Comparison of ENCODE assay signal across 15 cellular contexts in the genomic region with DNA sequence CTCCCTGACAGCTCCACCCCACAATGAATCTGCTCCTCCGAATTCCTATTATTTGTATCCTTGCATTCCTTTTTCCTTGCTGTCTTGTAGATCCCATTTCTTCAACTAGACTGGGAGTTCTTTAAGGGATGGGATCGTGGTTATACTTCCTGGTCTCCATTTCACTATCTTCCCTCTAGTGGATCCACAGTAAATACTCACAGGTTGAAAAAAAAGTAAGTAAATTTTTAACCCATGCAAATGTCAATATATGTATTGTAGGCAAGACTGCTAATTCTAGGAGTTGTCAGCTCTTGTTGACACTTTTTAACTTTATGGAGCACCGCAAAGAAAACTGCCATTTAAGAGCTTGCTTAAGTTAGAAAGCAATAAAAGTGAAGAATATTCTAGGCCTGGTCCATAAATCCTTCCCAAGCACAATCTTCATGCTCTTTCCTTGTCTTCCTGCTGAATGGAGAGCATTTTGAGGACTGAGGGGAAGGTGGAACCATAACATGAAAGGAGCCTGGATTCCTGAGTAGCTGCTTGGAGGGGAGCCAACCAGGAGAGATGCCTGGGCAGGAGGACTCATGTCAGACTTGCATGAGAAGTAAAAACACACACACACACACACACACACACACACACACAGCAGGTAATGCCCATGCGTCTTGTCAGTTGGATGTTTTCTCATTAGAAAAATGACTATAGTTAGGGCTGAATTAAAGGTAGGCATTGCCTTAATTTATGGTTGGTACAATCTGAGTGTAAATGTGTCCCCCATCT. TPM values are rescaled to one million over a fixed set of nuclear protein-coding genes. Genes with fewer than 3 reads are reported as not detected.
DNase-seq lines count a peak whose midpoint lies in the region; ATAC-seq and TF ChIP-seq lines count a peak whose summit lies in the region.
"Had no signal": no experiment of that assay in that cellular context is flagged by ENCODE, and none has a peak within 500 bp of the region (broad histone marks: within the 10 kb centered on the region; RNA-seq: fewer than 3 reads in every experiment).

No MANE protein-coding gene starts in this region.

- CTCF ChIA-PET in T-cell (lab: Charles Lee), result interaction anchor here in 1 of 2 donors (0.5 kb wide), 1 partner anchor 8 kb away, joined by 5 read pairs; no protein-coding TSS in a partner anchor

- H3K27ac Mint-ChIP-seq in T-cell, result no peak overlapping the region
- H3K27ac Mint-ChIP-seq: activated naive CD8-positive, alpha-beta T cell treated with anti-CD3 and anti-CD28 coated beads, Interleukin-2, amount 50 U/mL, for 24 hours; IgD-negative memory B cell had no signal

- no peak for TF ChIP-seq EP300 in Ishikawa (IDR thresholded peaks at IDR 0.05; ENCODE audit: borderline replicate concordance)

- H3K4me1 Mint-ChIP-seq in T-cell, result no peaks in the 10 kb centered on the region
- H3K4me1 Mint-ChIP-seq: activated naive CD8-positive, alpha-beta T cell treated with anti-CD3 and anti-CD28 coated beads, Interleukin-2, amount 50 U/mL, for 24 hours; IgD-negative memory B cell had no signal

- H3K4me3 ChIP-seq in choroid plexus epithelial cell (ENCODE audit: low read depth, low read length), result no peak overlapping the region
- H3K4me3 ChIP-seq: heart right ventricle, upper lobe of left lung had no signal

- no peak for TF ChIP-seq RAD21 in Ishikawa (IDR thresholded peaks at IDR 0.05; ENCODE audit: low read depth)

- no peak overlapping the region for H3K4me3 Mint-ChIP-seq in T-cell
- H3K4me3 Mint-ChIP-seq: activated naive CD8-positive, alpha-beta T cell treated with anti-CD3 and anti-CD28 coated beads, Interleukin-2, amount 50 U/mL, for 24 hours; IgD-negative memory B cell had no signal

- POLR2A ChIA-PET in T-cell (lab: Charles Lee), result no interaction called here

- H3K36me3 Mint-ChIP-seq in T-cell, result no peaks in the 10 kb centered on the region
- H3K36me3 Mint-ChIP-seq: IgD-negative memory B cell had no signal

- TF ChIP-seq CTCF in 22Rv1 (IDR thresholded peaks at IDR 0.05) (0 out of 2 replicates have a peak, but pooled peaks have one; percentile 8), choroid plexus epithelial cell (conservative IDR thresholded peaks at IDR 0.05; ENCODE audit: low read depth, low read length) (no peak), omental fat pad (IDR thresholded peaks at IDR 0.05) (no peak)

- no peaks in the 10 kb centered on the region for H3K9me3 Mint-ChIP-seq in T-cell
- H3K9me3 Mint-ChIP-seq: activated naive CD8-positive, alpha-beta T cell treated with anti-CD3 and anti-CD28 coated beads, Interleukin-2, amount 50 U/mL, for 24 hours; IgD-negative memory B cell had no signal

- DNase-seq in choroid plexus epithelial cell (ENCODE audit: low read depth), result peak; percentile 60
- peak; percentile 40 for DNase-seq in mucosa of gallbladder (ENCODE audit: low spot score)
- no peak for DNase-seq in amygdala (lab: John Stamatoyannopoulos, UW)
- no peak for DNase-seq in NCI-H146 treated with DMSO at 0.1 percent for 48 hours (lab: John Stamatoyannopoulos, UW; ENCODE audit: unreplicated experiment)
- DNase-seq in omental fat pad (ENCODE audit: low spot score), result no peak
- DNase-seq in T-cell, result no peak
- DNase-seq: activated naive CD8-positive, alpha-beta T cell treated with anti-CD3 and anti-CD28 coated beads, Interleukin-2, amount 50 U/mL, for 24 hours; effector memory CD4-positive, alpha-beta T cell; NCI-H2081; OCI-M1; upper lobe of left lung had no signal

- peak overlapping the region; percentile 35 for H3K27ac ChIP-seq in 22Rv1
- H3K27ac ChIP-seq: upper lobe of left lung had no signal

- ATAC-seq in omental fat pad (ENCODE audit: low FRiP score) (no peak), T-cell (replicated peaks in 1 of 4) (no peak)
- ATAC-seq: activated naive CD8-positive, alpha-beta T cell treated with anti-CD3 and anti-CD28 coated beads, Interleukin-2, amount 50 U/mL, for 24 hours had no signal

- peaks cover 5 to 9% of the 10 kb centered on the region in 2 donors for H3K27me3 Mint-ChIP-seq in T-cell

TF ChIP-seq in Ishikawa, 13 proteins besides CTCF, POLR2A, EP300 and RAD21:
- TF ChIP-seq, protein P1, sequence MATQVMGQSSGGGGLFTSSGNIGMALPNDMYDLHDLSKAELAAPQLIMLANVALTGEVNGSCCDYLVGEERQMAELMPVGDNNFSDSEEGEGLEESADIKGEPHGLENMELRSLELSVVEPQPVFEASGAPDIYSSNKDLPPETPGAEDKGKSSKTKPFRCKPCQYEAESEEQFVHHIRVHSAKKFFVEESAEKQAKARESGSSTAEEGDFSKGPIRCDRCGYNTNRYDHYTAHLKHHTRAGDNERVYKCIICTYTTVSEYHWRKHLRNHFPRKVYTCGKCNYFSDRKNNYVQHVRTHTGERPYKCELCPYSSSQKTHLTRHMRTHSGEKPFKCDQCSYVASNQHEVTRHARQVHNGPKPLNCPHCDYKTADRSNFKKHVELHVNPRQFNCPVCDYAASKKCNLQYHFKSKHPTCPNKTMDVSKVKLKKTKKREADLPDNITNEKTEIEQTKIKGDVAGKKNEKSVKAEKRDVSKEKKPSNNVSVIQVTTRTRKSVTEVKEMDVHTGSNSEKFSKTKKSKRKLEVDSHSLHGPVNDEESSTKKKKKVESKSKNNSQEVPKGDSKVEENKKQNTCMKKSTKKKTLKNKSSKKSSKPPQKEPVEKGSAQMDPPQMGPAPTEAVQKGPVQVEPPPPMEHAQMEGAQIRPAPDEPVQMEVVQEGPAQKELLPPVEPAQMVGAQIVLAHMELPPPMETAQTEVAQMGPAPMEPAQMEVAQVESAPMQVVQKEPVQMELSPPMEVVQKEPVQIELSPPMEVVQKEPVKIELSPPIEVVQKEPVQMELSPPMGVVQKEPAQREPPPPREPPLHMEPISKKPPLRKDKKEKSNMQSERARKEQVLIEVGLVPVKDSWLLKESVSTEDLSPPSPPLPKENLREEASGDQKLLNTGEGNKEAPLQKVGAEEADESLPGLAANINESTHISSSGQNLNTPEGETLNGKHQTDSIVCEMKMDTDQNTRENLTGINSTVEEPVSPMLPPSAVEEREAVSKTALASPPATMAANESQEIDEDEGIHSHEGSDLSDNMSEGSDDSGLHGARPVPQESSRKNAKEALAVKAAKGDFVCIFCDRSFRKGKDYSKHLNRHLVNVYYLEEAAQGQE (IDR thresholded peaks at IDR 0.05; ENCODE audit: low read depth), result no peak
- TF ChIP-seq NFIC (IDR thresholded peaks at IDR 0.05) (peak; percentile 9; the same call in 1 of the 2 replicates), ZBTB7A (IDR thresholded peaks at IDR 0.05; ENCODE audit: low read depth) (no peak), TAF1 (IDR thresholded peaks at IDR 0.05; ENCODE audit: low read depth) (no peak), TEAD4 (IDR thresholded peaks at IDR 0.05) (0 out of 2 replicates have a peak, but pooled peaks have one; percentile 31), CREB1 (IDR thresholded peaks at IDR 0.05; ENCODE audit: low read depth) (no peak)
- TF ChIP-seq, protein P2, sequence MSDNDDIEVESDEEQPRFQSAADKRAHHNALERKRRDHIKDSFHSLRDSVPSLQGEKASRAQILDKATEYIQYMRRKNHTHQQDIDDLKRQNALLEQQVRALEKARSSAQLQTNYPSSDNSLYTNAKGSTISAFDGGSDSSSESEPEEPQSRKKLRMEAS (IDR thresholded peaks at IDR 0.05), result no peak

RNA-seq across cellular contexts. Expression of a gene that starts 32.1 kb away (rescaled TPM):
- total RNA-seq in mucosa of gallbladder (0.75 TPM), omental fat pad (1 to 10 TPM in 1 of 4 donors, under 1 TPM in 2, not detected in 1; 0.09 to 1.4 (median 0.48) TPM), T-cell (not detected)

Comparison
In these comparisons a context has a peak if more than half of its experiments do, and no peak if none do; other contexts are left out.
1. DNase-seq: peak in choroid plexus epithelial cell (single experiment) and mucosa of gallbladder (single experiment); none in amygdala (0 of 56), NCI-H146 treated with DMSO at 0.1 percent for 48 hours (single experiment), omental fat pad (single experiment) and T-cell (0 of 34).